28 cellular contexts compared by ENCODE assay signal in the genomic region with DNA sequence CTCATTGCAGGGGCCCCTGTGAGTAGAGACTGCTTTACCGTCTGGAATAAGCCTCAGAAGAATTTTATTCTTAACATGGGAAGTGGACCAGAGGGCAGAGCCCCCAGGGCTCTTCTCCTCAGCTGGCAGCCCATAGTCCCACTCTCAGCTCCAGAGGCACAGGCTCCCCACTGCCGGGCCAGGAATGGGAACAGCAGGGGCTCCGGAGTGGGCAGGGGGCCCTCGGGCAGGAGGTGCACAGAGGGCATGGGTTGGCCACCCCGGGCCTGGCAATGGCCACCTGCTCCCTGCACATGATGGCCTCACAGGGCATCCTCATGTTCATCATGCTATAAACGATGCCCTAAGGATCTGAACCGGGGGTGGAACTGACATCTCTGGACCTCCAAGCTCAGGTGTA.
"Had no signal": no experiment of that assay in that cellular context is flagged by ENCODE, and none has a peak within 500 bp of the region (broad histone marks: within the 10 kb centered on the region; RNA-seq: fewer than 3 reads in every experiment).

No MANE protein-coding gene starts in this region.

- H3K4me3 ChIP-seq: coronary artery, esophagus muscularis mucosa, gastroesophageal sphincter, heart left ventricle, hepatocyte, prostate gland, right atrium auricular region, testis, tibial artery had no signal

- H3K4me1 ChIP-seq: esophagus muscularis mucosa, foreskin keratinocyte, gastroesophageal sphincter, heart left ventricle, parathyroid adenoma, prostate gland, right atrium auricular region, testis, tibial artery had no signal

- FAIRE-seq: endothelial cell of umbilical vein, islet of Langerhans, urothelium cell line had no signal

- DNase-seq: dermis blood vessel endothelial cell; effector memory CD4-positive, alpha-beta T cell; foreskin keratinocyte; heart left ventricle; kidney glomerular epithelial cell; mesenchymal stem cell; naive thymus-derived CD8-positive, alpha-beta T cell; occipital lobe; stimulated activated CD4-positive, alpha-beta T cell treated with anti-CD3 and anti-CD28 coated beads, Interleukin-4, amount 100 ng/mL, for 4 hours; stimulated activated naive CD8-positive, alpha-beta T cell treated with anti-CD3 and anti-CD28 coated beads, Interleukin-15, Interleukin-2, amounts not matched to agents 100 U/mL and 50 U/mL, for 24 hours; substantia nigra; testis; tibial artery had no signal

- H3K4me3 Mint-ChIP-seq: central memory CD8-positive, alpha-beta T cell; naive thymus-derived CD8-positive, alpha-beta T cell; nephron progenitor cell; stimulated activated memory B cell treated with anti-CD40 and anti-IgM and Interleukin-4, amounts not matched to agents 10 μg/mL and 1 μg/mL and 100 μg/mL, for 72 hours; type B pancreatic cell had no signal

- H3K9ac ChIP-seq: parathyroid adenoma had no signal

- H3K9me3 Mint-ChIP-seq: central memory CD8-positive, alpha-beta T cell; naive thymus-derived CD8-positive, alpha-beta T cell; nephron progenitor cell; stimulated activated memory B cell treated with anti-CD40 and anti-IgM and Interleukin-4, amounts not matched to agents 10 μg/mL and 1 μg/mL and 100 μg/mL, for 72 hours; type B pancreatic cell had no signal

- H3K4me2 ChIP-seq: hepatocyte had no signal

- H3K36me3 Mint-ChIP-seq: naive thymus-derived CD8-positive, alpha-beta T cell; stimulated activated memory B cell treated with anti-CD40 and anti-IgM and Interleukin-4, amounts not matched to agents 10 μg/mL and 1 μg/mL and 100 μg/mL, for 72 hours; type B pancreatic cell had no signal

- H3K36me3 ChIP-seq: esophagus muscularis mucosa, gastroesophageal sphincter, heart left ventricle, prostate gland, right atrium auricular region, tibial artery had no signal

- H3K4me1 Mint-ChIP-seq: central memory CD8-positive, alpha-beta T cell; naive thymus-derived CD8-positive, alpha-beta T cell; stimulated activated memory B cell treated with anti-CD40 and anti-IgM and Interleukin-4, amounts not matched to agents 10 μg/mL and 1 μg/mL and 100 μg/mL, for 72 hours had no signal

- H3K27me3 ChIP-seq: foreskin keratinocyte, hepatocyte, right atrium auricular region, testis had no signal

- H3K27ac Mint-ChIP-seq: naive thymus-derived CD8-positive, alpha-beta T cell; nephron progenitor cell; stimulated activated memory B cell treated with anti-CD40 and anti-IgM and Interleukin-4, amounts not matched to agents 10 μg/mL and 1 μg/mL and 100 μg/mL, for 72 hours; type B pancreatic cell had no signal

- H3K27ac ChIP-seq: coronary artery, esophagus muscularis mucosa, foreskin keratinocyte, gastroesophageal sphincter, heart left ventricle, hepatocyte, parathyroid adenoma, prostate gland, right atrium auricular region, testis, tibial artery had no signal

- H3K9me3 ChIP-seq: esophagus muscularis mucosa, gastroesophageal sphincter, heart left ventricle, prostate gland, right atrium auricular region, testis, tibial artery had no signal

- ATAC-seq: foreskin keratinocyte; gastroesophageal sphincter; heart left ventricle; naive thymus-derived CD8-positive, alpha-beta T cell; sciatic nerve; stimulated activated memory B cell treated with anti-CD40 and anti-IgM and Interleukin-4, amounts not matched to agents 10 μg/mL and 1 μg/mL and 100 μg/mL, for 72 hours; stimulated activated naive CD8-positive, alpha-beta T cell treated with anti-CD3 and anti-CD28 coated beads, Interleukin-15, Interleukin-2, amounts not matched to agents 100 U/mL and 50 U/mL, for 24 hours had no signal

- H3K79me2 ChIP-seq: hepatocyte, parathyroid adenoma had no signal
